In the genomic region with DNA sequence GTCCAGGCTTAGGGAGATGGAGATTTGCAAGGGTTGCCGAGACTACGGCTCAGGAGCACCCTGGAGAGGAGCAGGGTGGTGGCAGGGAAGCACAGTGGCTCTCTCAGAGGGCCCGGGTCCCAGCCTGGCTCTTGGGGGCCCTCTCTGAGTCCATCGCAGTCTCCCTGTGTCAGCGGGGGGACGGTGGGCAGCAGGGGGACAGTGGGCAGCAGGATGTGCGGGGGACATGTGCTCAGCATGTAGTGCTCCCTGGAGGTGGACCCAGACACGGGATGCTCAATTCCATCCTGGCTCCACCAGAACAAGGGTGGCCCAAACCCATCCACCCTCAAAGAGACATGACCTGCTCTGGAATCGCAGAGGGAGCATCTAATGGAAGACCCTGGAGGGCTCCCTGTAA, we compare ENCODE assay signal across 1 cellular context.
TF ChIP-seq lines count a peak whose summit lies in the region.

No MANE protein-coding gene starts in this region.

TF ChIP-seq in GM23338, 12 proteins besides CTCF, POLR2A, EP300 and RAD21 (continued from another document):
- TF ChIP-seq, protein P1, sequence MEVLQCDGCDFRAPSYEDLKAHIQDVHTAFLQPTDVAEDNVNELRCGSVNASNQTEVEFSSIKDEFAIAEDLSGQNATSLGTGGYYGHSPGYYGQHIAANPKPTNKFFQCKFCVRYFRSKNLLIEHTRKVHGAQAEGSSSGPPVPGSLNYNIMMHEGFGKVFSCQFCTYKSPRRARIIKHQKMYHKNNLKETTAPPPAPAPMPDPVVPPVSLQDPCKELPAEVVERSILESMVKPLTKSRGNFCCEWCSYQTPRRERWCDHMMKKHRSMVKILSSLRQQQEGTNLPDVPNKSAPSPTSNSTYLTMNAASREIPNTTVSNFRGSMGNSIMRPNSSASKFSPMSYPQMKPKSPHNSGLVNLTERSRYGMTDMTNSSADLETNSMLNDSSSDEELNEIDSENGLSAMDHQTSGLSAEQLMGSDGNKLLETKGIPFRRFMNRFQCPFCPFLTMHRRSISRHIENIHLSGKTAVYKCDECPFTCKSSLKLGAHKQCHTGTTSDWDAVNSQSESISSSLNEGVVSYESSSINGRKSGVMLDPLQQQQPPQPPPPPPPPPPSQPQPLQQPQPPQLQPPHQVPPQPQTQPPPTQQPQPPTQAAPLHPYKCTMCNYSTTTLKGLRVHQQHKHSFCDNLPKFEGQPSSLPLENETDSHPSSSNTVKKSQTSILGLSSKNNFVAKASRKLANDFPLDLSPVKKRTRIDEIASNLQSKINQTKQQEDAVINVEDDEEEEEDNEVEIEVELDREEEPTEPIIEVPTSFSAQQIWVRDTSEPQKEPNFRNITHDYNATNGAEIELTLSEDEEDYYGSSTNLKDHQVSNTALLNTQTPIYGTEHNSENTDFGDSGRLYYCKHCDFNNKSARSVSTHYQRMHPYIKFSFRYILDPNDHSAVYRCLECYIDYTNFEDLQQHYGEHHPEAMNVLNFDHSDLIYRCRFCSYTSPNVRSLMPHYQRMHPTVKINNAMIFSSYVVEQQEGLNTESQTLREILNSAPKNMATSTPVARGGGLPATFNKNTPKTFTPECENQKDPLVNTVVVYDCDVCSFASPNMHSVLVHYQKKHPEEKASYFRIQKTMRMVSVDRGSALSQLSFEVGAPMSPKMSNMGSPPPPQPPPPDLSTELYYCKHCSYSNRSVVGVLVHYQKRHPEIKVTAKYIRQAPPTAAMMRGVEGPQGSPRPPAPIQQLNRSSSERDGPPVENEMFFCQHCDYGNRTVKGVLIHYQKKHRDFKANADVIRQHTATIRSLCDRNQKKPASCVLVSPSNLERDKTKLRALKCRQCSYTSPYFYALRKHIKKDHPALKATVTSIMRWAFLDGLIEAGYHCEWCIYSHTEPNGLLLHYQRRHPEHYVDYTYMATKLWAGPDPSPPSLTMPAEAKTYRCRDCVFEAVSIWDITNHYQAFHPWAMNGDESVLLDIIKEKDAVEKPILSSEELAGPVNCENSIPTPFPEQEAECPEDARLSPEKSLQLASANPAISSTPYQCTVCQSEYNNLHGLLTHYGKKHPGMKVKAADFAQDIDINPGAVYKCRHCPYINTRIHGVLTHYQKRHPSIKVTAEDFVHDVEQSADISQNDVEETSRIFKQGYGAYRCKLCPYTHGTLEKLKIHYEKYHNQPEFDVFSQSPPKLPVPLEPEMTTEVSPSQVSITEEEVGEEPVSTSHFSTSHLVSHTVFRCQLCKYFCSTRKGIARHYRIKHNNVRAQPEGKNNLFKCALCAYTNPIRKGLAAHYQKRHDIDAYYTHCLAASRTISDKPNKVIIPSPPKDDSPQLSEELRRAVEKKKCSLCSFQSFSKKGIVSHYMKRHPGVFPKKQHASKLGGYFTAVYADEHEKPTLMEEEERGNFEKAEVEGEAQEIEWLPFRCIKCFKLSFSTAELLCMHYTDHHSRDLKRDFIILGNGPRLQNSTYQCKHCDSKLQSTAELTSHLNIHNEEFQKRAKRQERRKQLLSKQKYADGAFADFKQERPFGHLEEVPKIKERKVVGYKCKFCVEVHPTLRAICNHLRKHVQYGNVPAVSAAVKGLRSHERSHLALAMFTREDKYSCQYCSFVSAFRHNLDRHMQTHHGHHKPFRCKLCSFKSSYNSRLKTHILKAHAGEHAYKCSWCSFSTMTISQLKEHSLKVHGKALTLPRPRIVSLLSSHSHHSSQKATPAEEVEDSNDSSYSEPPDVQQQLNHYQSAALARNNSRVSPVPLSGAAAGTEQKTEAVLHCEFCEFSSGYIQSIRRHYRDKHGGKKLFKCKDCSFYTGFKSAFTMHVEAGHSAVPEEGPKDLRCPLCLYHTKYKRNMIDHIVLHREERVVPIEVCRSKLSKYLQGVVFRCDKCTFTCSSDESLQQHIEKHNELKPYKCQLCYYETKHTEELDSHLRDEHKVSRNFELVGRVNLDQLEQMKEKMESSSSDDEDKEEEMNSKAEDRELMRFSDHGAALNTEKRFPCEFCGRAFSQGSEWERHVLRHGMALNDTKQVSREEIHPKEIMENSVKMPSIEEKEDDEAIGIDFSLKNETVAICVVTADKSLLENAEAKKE (CRISPR knock-in tag; IDR thresholded peaks at IDR 0.05), result no peak
- TF ChIP-seq ETS1 (IDR thresholded peaks at IDR 0.05) (no peak), EZH2 (IDR thresholded peaks at IDR 0.05; ENCODE audit: low read depth, unreplicated experiment) (no peak), JUNB (IDR thresholded peaks at IDR 0.05; ENCODE audit: unreplicated experiment) (no peak), NANOG (IDR thresholded peaks at IDR 0.05; ENCODE audit: borderline replicate concordance) (no peak)
